In genomic region chr17:17570798-17571716, GRCh38 we compare ENCODE assay signal across 1 cellular context.
TF ChIP-seq lines count a peak whose summit lies in the region.

No MANE protein-coding gene starts in this region.

TF ChIP-seq in HepG2, 621 proteins besides CTCF, POLR2A, EP300 and RAD21 (continued from another document and continues in another):
- TF ChIP-seq HMGXB4 (CRISPR knock-in tag; IDR thresholded peaks at IDR 0.05; ENCODE audit: borderline replicate concordance in 1 of 2, low read depth in 1 of 2): peak in 1 of 2 experiments; percentile 55; a peak in 1 of 4 replicates
- TF ChIP-seq FOSL2 (CRISPR knock-in tag; IDR thresholded peaks at IDR 0.05): peak; percentile 67
- peak; percentile 85 for TF ChIP-seq TARDBP (CRISPR knock-in tag; IDR thresholded peaks at IDR 0.05)
- TF ChIP-seq FOXP4 (CRISPR knock-in tag; IDR thresholded peaks at IDR 0.05): peak; percentile 80
- peak; percentile 86 for TF ChIP-seq GATAD2A (CRISPR knock-in tag; IDR thresholded peaks at IDR 0.05)
- TF ChIP-seq ZNF205 (CRISPR knock-in tag; IDR thresholded peaks at IDR 0.05): peak; percentile 16; the same call in 1 of the 2 replicates
- no peak for TF ChIP-seq BRD4 (CRISPR knock-in tag; IDR thresholded peaks at IDR 0.05)
- TF ChIP-seq EZH2 (conservative IDR thresholded peaks at IDR 0.05; ENCODE audit: low read depth, low read length): no peak
- TF ChIP-seq MEF2D (CRISPR knock-in tag; IDR thresholded peaks at IDR 0.05): no peak
- no peak for TF ChIP-seq SIN3A (IDR thresholded peaks at IDR 0.05; ENCODE audit: borderline replicate concordance, low read depth, low read length)
- no peak for TF ChIP-seq GZF1 (CRISPR knock-in tag; IDR thresholded peaks at IDR 0.05)
- TF ChIP-seq MXD4 (CRISPR knock-in tag; IDR thresholded peaks at IDR 0.05): no peak
- 0 out of 2 replicates have a peak, but pooled peaks have one; percentile 33 for TF ChIP-seq RBFOX2 (IDR thresholded peaks at IDR 0.05; ENCODE audit: low read depth, low read length)
- peak; percentile 86 for TF ChIP-seq RCOR2 (CRISPR knock-in tag; IDR thresholded peaks at IDR 0.05)
- TF ChIP-seq PHB2 (IDR thresholded peaks at IDR 0.05; ENCODE audit: partially characterized antibody): no peak
- TF ChIP-seq ZNF704 (CRISPR knock-in tag; IDR thresholded peaks at IDR 0.05; ENCODE audit: borderline replicate concordance): 0 out of 2 replicates have a peak, but pooled peaks have one; percentile 38
- peak; percentile 26; the same call in 1 of the 2 replicates for TF ChIP-seq ZNF280D (CRISPR knock-in tag; IDR thresholded peaks at IDR 0.05)
- no peak for TF ChIP-seq EHMT2 (IDR thresholded peaks at IDR 0.05; ENCODE audit: borderline replicate concordance, low read depth, low read length)
- no peak for TF ChIP-seq NFIC (IDR thresholded peaks at IDR 0.05; ENCODE audit: low read length)
- TF ChIP-seq NONO (IDR thresholded peaks at IDR 0.05): no peak
- peak; percentile 57 for TF ChIP-seq NONO (CRISPR knock-in tag; conservative IDR thresholded peaks at IDR 0.05)
- peak; percentile 51; the same call in 1 of the 2 replicates for TF ChIP-seq CEBPG (CRISPR knock-in tag; IDR thresholded peaks at IDR 0.05)
- 0 out of 2 replicates have a peak, but pooled peaks have one; percentile 47 for TF ChIP-seq TGIF2 (CRISPR knock-in tag; IDR thresholded peaks at IDR 0.05)
- TF ChIP-seq AKNA (CRISPR knock-in tag; IDR thresholded peaks at IDR 0.05; ENCODE audit: borderline replicate concordance): no peak
- TF ChIP-seq SOX6 (IDR thresholded peaks at IDR 0.05): no peak
- peak; percentile 76 for TF ChIP-seq SOX6 (CRISPR knock-in tag; IDR thresholded peaks at IDR 0.05)
- peak; percentile 38 to 60; a peak in 2 of 4 replicates for TF ChIP-seq NR2F1 (CRISPR knock-in tag; IDR thresholded peaks at IDR 0.05)
- 0 out of 2 replicates have a peak, but pooled peaks have one; percentile 46 for TF ChIP-seq NCOR1 (IDR thresholded peaks at IDR 0.05; ENCODE audit: borderline replicate concordance, low read length)
- TF ChIP-seq TEAD3 (CRISPR knock-in tag; optimal IDR thresholded peaks at IDR 0.05; ENCODE audit: borderline replicate concordance): peak; percentile 68
- peak; percentile 72; the same call in 1 of the 2 replicates for TF ChIP-seq SIX1 (CRISPR knock-in tag; IDR thresholded peaks at IDR 0.05; ENCODE audit: borderline replicate concordance)
- no peak for TF ChIP-seq MAF1 (CRISPR knock-in tag; IDR thresholded peaks at IDR 0.05; ENCODE audit: borderline replicate concordance)
- TF ChIP-seq ZNF770 (CRISPR knock-in tag; IDR thresholded peaks at IDR 0.05): 0 out of 2 replicates have a peak, but pooled peaks have one; percentile 23
- TF ChIP-seq YEATS2 (CRISPR knock-in tag; IDR thresholded peaks at IDR 0.05; ENCODE audit: borderline replicate concordance): peak; percentile 23; the same call in 1 of the 2 replicates
- TF ChIP-seq ELF3 (CRISPR knock-in tag; IDR thresholded peaks at IDR 0.05): peak; percentile 58
- TF ChIP-seq ARID2 (CRISPR knock-in tag; IDR thresholded peaks at IDR 0.05; ENCODE audit: borderline replicate concordance): no peak
- TF ChIP-seq ZGPAT (CRISPR knock-in tag; IDR thresholded peaks at IDR 0.05): no peak
- no peak for TF ChIP-seq U2AF2 (IDR thresholded peaks at IDR 0.05; ENCODE audit: low read depth, low read length)
- TF ChIP-seq ZNF687 (CRISPR knock-in tag; IDR thresholded peaks at IDR 0.05): peak; percentile 75
- TF ChIP-seq NFATC3 (CRISPR knock-in tag; IDR thresholded peaks at IDR 0.05): no peak
- TF ChIP-seq AKAP8 (CRISPR knock-in tag; IDR thresholded peaks at IDR 0.05): no peak
- TF ChIP-seq ARNT2 (CRISPR knock-in tag; IDR thresholded peaks at IDR 0.05; ENCODE audit: low read depth): 0 out of 2 replicates have a peak, but pooled peaks have one; percentile 25
- peak; percentile 56; the same call in 1 of the 2 replicates for TF ChIP-seq ZNF614 (CRISPR knock-in tag; IDR thresholded peaks at IDR 0.05; ENCODE audit: borderline replicate concordance)
